Comparison of ENCODE assay signal across 29 cellular contexts in the genomic region with DNA sequence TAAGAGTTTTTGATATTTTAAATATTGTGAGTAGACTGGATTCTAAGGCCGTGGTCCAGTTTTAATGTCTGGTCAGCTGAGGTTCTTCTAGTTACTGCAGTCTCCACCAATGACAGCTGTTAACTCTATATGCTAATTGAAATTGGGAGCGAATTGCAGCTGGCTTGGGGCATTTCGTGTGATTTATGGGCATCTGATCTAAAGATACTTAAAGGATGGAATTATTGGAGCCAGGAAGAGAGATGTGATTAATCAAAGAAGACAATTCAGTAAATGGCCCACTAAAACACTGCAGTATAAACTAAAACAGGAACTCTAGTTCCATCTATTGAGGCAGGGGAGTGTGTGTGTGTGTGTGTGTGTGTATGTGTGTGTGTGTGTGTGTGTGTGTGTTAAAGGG.
"Had no signal": no experiment of that assay in that cellular context is flagged by ENCODE, and none has a peak within 500 bp of the region (broad histone marks: within the 10 kb centered on the region; RNA-seq: fewer than 3 reads in every experiment).

No MANE protein-coding gene starts in this region.

- H3K27ac ChIP-seq: lower lobe of right lung, pancreas, prostate gland, skin epidermis, stomach, testis, thyroid gland, transverse colon, upper lobe of left lung, vagina had no signal

- H3K4me1 Mint-ChIP-seq: nephron; neural crest cell; stimulated activated naive B cell treated with anti-CD40 and anti-IgM and Interleukin-4, amounts not matched to agents 10 μg/mL and 1 μg/mL and 100 μg/mL, for 72 hours had no signal

- H3K36me3 Mint-ChIP-seq: stimulated activated naive B cell treated with anti-CD40 and anti-IgM and Interleukin-4, amounts not matched to agents 10 μg/mL and 1 μg/mL and 100 μg/mL, for 72 hours had no signal

- H3K9me3 Mint-ChIP-seq: naive thymus-derived CD8-positive, alpha-beta T cell; nephron; neural crest cell; stimulated activated naive B cell treated with anti-CD40 and anti-IgM and Interleukin-4, amounts not matched to agents 10 μg/mL and 1 μg/mL and 100 μg/mL, for 72 hours had no signal

- H3K27ac Mint-ChIP-seq: naive thymus-derived CD8-positive, alpha-beta T cell; nephron; stimulated activated naive B cell treated with anti-CD40 and anti-IgM and Interleukin-4, amounts not matched to agents 10 μg/mL and 1 μg/mL and 100 μg/mL, for 72 hours had no signal

- H3K4me3 ChIP-seq: lower lobe of right lung, pancreas, prostate gland, skin epidermis, stomach, testis, thyroid gland, transverse colon, upper lobe of left lung, vagina had no signal

- H3K4me3 Mint-ChIP-seq: naive thymus-derived CD8-positive, alpha-beta T cell; nephron; neural crest cell; stimulated activated naive B cell treated with anti-CD40 and anti-IgM and Interleukin-4, amounts not matched to agents 10 μg/mL and 1 μg/mL and 100 μg/mL, for 72 hours had no signal

- ATAC-seq: left lobe of liver; left ventricle myocardium superior; lower lobe of right lung; naive thymus-derived CD8-positive, alpha-beta T cell; pancreas; right cardiac atrium; sciatic nerve; stimulated activated naive B cell treated with anti-CD40 and anti-IgM and Interleukin-4, amounts not matched to agents 10 μg/mL and 1 μg/mL and 100 μg/mL, for 72 hours; stimulated activated naive CD8-positive, alpha-beta T cell treated with anti-CD3 and anti-CD28 coated beads, Interleukin-15, Interleukin-2, amounts not matched to agents 100 U/mL and 50 U/mL, for 24 hours had no signal

- DNase-seq: islet precursor cell; left ventricle myocardium superior; lower lobe of right lung; mammary epithelial cell; mesenchymal stem cell; naive thymus-derived CD8-positive, alpha-beta T cell; nucleus accumbens; pancreas; posterior cingulate gyrus; retina; right cardiac atrium; stimulated activated CD4-positive, alpha-beta T cell treated with anti-CD3 and anti-CD28 coated beads, Interleukin-12 subunit alpha, Interleukin-12 subunit beta, amount 100 ng/mL, for 4 hours; stimulated activated CD4-positive, alpha-beta T cell treated with anti-CD3 and anti-CD28 coated beads, Interleukin-15, amount 100 ng/mL, for 24 hours; stimulated activated CD4-positive, alpha-beta T cell treated with anti-CD3 and anti-CD28 coated beads, Interleukin-2, amount 100 ng/mL, for 24 hours; stimulated activated CD4-positive, alpha-beta T cell treated with anti-CD3 and anti-CD28 coated beads, Interleukin-4, amount 100 ng/mL, for 1 hour; stimulated activated naive B cell treated with anti-CD40 and anti-IgM and Interleukin-4, amounts not matched to agents 10 μg/mL and 1 μg/mL and 100 μg/mL, for 72 hours; stimulated activated naive CD8-positive, alpha-beta T cell treated with anti-CD3 and anti-CD28 coated beads, Interleukin-15, Interleukin-2, amounts not matched to agents 100 U/mL and 50 U/mL, for 24 hours; stomach; testis; thyroid gland; transverse colon; upper lobe of left lung had no signal
